18 cellular contexts compared by ENCODE assay signal in the genomic region with DNA sequence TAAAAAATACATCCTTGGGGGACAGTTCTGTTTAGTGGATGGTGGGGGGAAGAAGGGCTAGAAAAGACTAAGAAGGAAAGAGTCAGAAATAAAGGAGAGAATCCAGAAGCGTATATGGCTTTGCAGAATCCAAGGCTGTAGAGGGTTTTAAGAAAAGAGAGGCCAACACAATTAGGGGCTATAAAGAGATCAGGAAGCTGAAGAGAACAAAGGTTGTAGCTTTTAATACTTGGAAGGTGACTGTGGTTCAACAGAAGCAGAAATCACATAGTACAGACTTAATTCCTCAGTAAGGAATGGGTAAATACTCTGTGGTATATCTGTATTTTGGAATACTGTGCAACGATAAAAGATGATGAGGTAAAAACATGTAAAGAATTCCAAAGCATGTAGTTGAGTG.
DNase-seq lines count a peak whose midpoint lies in the region; ATAC-seq, FAIRE-seq and TF ChIP-seq lines count a peak whose summit lies in the region.
"Had no signal": no experiment of that assay in that cellular context is flagged by ENCODE, and none has a peak within 500 bp of the region (broad histone marks: within the 10 kb centered on the region; RNA-seq: fewer than 3 reads in every experiment).

No MANE protein-coding gene starts in this region.

- intact Hi-C loops in left ventricle myocardium inferior (cut with micrococcal nuclease): no loop called here
- intact Hi-C loops in heart right ventricle (cut with DNase I): loop anchor here in 1 of 10 donors (5.0 kb wide), 1 partner anchor 42 kb away; no protein-coding TSS in a partner anchor
- intact Hi-C loops in K562 (cut with micrococcal nuclease): no loop called here

- BruUV-seq in K562 (replicated peaks; lab: Mats Ljungman, UMichigan): no TSS peak

- no peak for FAIRE-seq in K562 (lab: Jason Lieb, UNC)
- FAIRE-seq: GM12892, H54 had no signal

- H3K9ac ChIP-seq in K562 (ENCODE audit: insufficient read depth in 1 of 2, low read depth in 2 of 2, low read length in 2 of 2) (no peak overlapping the region), neuronal stem cell (ENCODE audit: low read depth, low read length, poor library complexity) (no peak overlapping the region)

- H4K8ac ChIP-seq in neuronal stem cell (ENCODE audit: low read depth, low read length): no peak overlapping the region

- no peak overlapping the region for H3K4me3 ChIP-seq in left ventricle myocardium inferior
- H3K4me3 ChIP-seq in heart right ventricle: no peak overlapping the region
- H3K4me3 ChIP-seq in K562: no peak overlapping the region
- H3K4me3 ChIP-seq in neuronal stem cell (ENCODE audit: low read length in 2 of 2): no peak overlapping the region
- H3K4me3 ChIP-seq: GM23338, HAP-1 had no signal

- H3K27ac ChIP-seq in left ventricle myocardium inferior (replicated peaks): peak overlapping the region; percentile 83
- H3K27ac ChIP-seq in heart right ventricle: peak overlapping the region in 5 of 10 donors; percentile 26 to 80 (median 71)
- H3K27ac ChIP-seq in K562 (ENCODE audit: extremely low read depth, low read depth, low read length): no peak overlapping the region
- no peak overlapping the region for H3K27ac ChIP-seq in neuronal stem cell (replicated peaks; ENCODE audit: low read length)

- H3K27me3 ChIP-seq in left ventricle myocardium inferior (ENCODE audit: low read depth): no peaks in the 10 kb centered on the region
- H3K27me3 ChIP-seq in heart right ventricle: no peaks in the 10 kb centered on the region
- no peaks in the 10 kb centered on the region for H3K27me3 ChIP-seq in K562 (ENCODE audit: control insufficient read depth in 2 of 2, insufficient read depth in 2 of 2, low read length in 2 of 2)
- H3K27me3 ChIP-seq in neuronal stem cell (ENCODE audit: control insufficient read depth in 3 of 3, insufficient read depth in 3 of 3, low read depth in 1 of 3, low read length in 3 of 3): no peaks in the 10 kb centered on the region

- no peaks in the 10 kb centered on the region for H3K9me1 ChIP-seq in K562 (ENCODE audit: control insufficient read depth, insufficient read depth, low read length)

- no peak for TF ChIP-seq POLR2A in K562 (conservative IDR thresholded peaks at IDR 0.05)

- 75 to 87% methylated on average over 2 of the region's 2 CpGs for WGBS in heart right ventricle, 2 donors
- WGBS in K562 (ENCODE audit: insufficient coverage, low coverage, missing lambda C conversion rate): 64% methylated on average over 2 of the region's 2 CpGs
- WGBS in neuronal stem cell (ENCODE audit: extremely low coverage in 2 of 2, insufficient read length in 2 of 2, insufficient replicate concordance in 1 of 2), 2 donors: no CpG with 5 or more reads among the region's 2 CpGs

- no peak for TF ChIP-seq RAD21 in K562 (CRISPR knock-in tag; conservative IDR thresholded peaks at IDR 0.05 in 1 of 2, IDR thresholded peaks at IDR 0.05 in 1 of 2)

- no peak for TF ChIP-seq EP300 in K562 (IDR thresholded peaks at IDR 0.05; ENCODE audit: low read length)

- no peak overlapping the region for H2BK5ac ChIP-seq in neuronal stem cell (ENCODE audit: low read length)

- no peak overlapping the region for H3K4ac ChIP-seq in neuronal stem cell (ENCODE audit: low read length)

- in situ Hi-C loops in K562 (cut with MboI): no loop called here

- no peak overlapping the region for H3K23ac ChIP-seq in neuronal stem cell (ENCODE audit: low read depth, low read length, poor library complexity)

- H3K4me1 ChIP-seq in left ventricle myocardium inferior (peaks cover 22% of the 10 kb centered on the region), heart right ventricle (peaks cover 0 to 40% (median 9%) of the 10 kb centered on the region in 9 donors), K562 (replicated peaks in 1 of 2; ENCODE audit: control insufficient read depth in 2 of 2, insufficient read depth in 2 of 2, low read length in 2 of 2) (peaks cover 12 to 38% of the 10 kb centered on the region in 2 experiments), neuronal stem cell (ENCODE audit: control insufficient read depth in 2 of 2, insufficient read depth in 1 of 2, low read depth in 1 of 2, low read length in 2 of 2) (peaks cover 4 to 18% of the 10 kb centered on the region in 2 donors)

- H2BK120ac ChIP-seq in neuronal stem cell (ENCODE audit: low read depth, low read length): no peak overlapping the region

- no peak for TF ChIP-seq CTCF in left ventricle myocardium inferior (IDR thresholded peaks at IDR 0.05; ENCODE audit: borderline replicate concordance)
- no peak for TF ChIP-seq CTCF in heart right ventricle (IDR thresholded peaks at IDR 0.05)
- no peak for TF ChIP-seq CTCF in K562 (IDR thresholded peaks at IDR 0.05 in 2 of 3, conservative IDR thresholded peaks at IDR 0.05 in 1 of 3; ENCODE audit: insufficient read depth in 2 of 3, low read depth in 1 of 3, low read length in 3 of 3)

- no peak overlapping the region for H2BK12ac ChIP-seq in neuronal stem cell (ENCODE audit: low read length)

- no peak for DNase-seq in left ventricle myocardium inferior
- DNase-seq in heart right ventricle: no peak
- DNase-seq in K562 (ENCODE audit: extremely low read depth in 1 of 4, low spot score in 3 of 4): no peak
- DNase-seq in neuronal stem cell (ENCODE audit: low spot score): no peak
- DNase-seq in UCSD-AML1 (lab: John Stamatoyannopoulos, UW; ENCODE audit: unreplicated experiment): no peak
- no peak for DNase-seq in GOT3 (lab: John Stamatoyannopoulos, UW)
- DNase-seq: 8988T; C1 segment of cervical spinal cord; Calu3; CD4-positive, alpha-beta memory T cell; COR-L47; DMS53; DMS79 treated with DMSO at 0.1 percent for 48 hours had no signal

- H3K14ac ChIP-seq in neuronal stem cell (ENCODE audit: low read length): no peak overlapping the region

- ATAC-seq in heart right ventricle (no peak), K562 (no peak), HG02973 (IDR thresholded peaks at IDR 0.05; ENCODE audit: unreplicated experiment) (no peak)
- ATAC-seq: GM23338 had no signal

- H4K20me1 ChIP-seq in K562 (replicated peaks; ENCODE audit: control insufficient read depth, insufficient read depth, low read length): no peaks in the 10 kb centered on the region

- H3K18ac ChIP-seq in neuronal stem cell (ENCODE audit: low read length): no peak overlapping the region

- H2AK5ac ChIP-seq in neuronal stem cell (ENCODE audit: low read depth, low read length): no peak overlapping the region

- no peak overlapping the region for H3K4me2 ChIP-seq in K562 (ENCODE audit: insufficient read depth, low read length)
- no peak overlapping the region for H3K4me2 ChIP-seq in neuronal stem cell (ENCODE audit: insufficient read depth, low read length, poor library complexity, severe bottlenecking)
- H3K4me2 ChIP-seq: GM23338 had no signal

- no peaks in the 10 kb centered on the region for H3K79me2 ChIP-seq in K562 (ENCODE audit: control insufficient read depth, insufficient read depth, low read length)

- no peaks in the 10 kb centered on the region for H3K79me1 ChIP-seq in neuronal stem cell (ENCODE audit: low read depth, low read length)

- no peak overlapping the region for H2BK15ac ChIP-seq in neuronal stem cell (ENCODE audit: low read length)

- H2AFZ ChIP-seq in K562 (ENCODE audit: low read depth, low read length): no peak overlapping the region
- H2AFZ ChIP-seq in neuronal stem cell (ENCODE audit: low read length): peak overlapping the region; percentile 0
- H2AFZ ChIP-seq: GM23338 had no signal

- CTCF ChIA-PET in K562 (lab: Yijun Ruan, JAX; ENCODE audit: low intra/inter-chr PET ratio): no interaction called here

- H3K9me3 ChIP-seq in left ventricle myocardium inferior (replicated peaks) (no peaks in the 10 kb centered on the region), heart right ventricle (no peaks in the 10 kb centered on the region), K562 (replicated peaks; ENCODE audit: control insufficient read depth, insufficient read depth, low read depth, low read length) (no peaks in the 10 kb centered on the region), neuronal stem cell (replicated peaks in 1 of 2; ENCODE audit: control insufficient read depth in 2 of 2, insufficient read depth in 1 of 2, low read depth in 1 of 2, low read length in 2 of 2) (peaks cover 0 to 3% of the 10 kb centered on the region in 2 donors)
- H3K9me3 ChIP-seq: HAP-1 had no signal

- no peak overlapping the region for H4K91ac ChIP-seq in neuronal stem cell (ENCODE audit: low read depth, low read length, poor library complexity)

- POLR2A ChIA-PET in K562 (lab: Yijun Ruan, JAX): interaction anchor here (0.9 to 2.0 kb wide), 2 partner anchors 14 to 25 kb away, joined by 5 to 6 read pairs; no protein-coding TSS in a partner anchor

- no peaks in the 10 kb centered on the region for H3K36me3 ChIP-seq in left ventricle myocardium inferior
- H3K36me3 ChIP-seq in heart right ventricle: no peaks in the 10 kb centered on the region
- no peaks in the 10 kb centered on the region for H3K36me3 ChIP-seq in K562 (ENCODE audit: control insufficient read depth, insufficient read depth, low read length)
- no peaks in the 10 kb centered on the region for H3K36me3 ChIP-seq in neuronal stem cell (replicated peaks in 1 of 2; ENCODE audit: control insufficient read depth in 2 of 2, insufficient read depth in 2 of 2, low read length in 2 of 2)
- H3K36me3 ChIP-seq: HAP-1 had no signal

TF ChIP-seq in K562, 482 proteins besides CTCF, POLR2A, EP300 and RAD21 (continues in another document):
- TF ChIP-seq ZNF239 (CRISPR knock-in tag; IDR thresholded peaks at IDR 0.05): no peak
